Comparison of ENCODE assay signal across 8 cellular contexts in the genomic region with DNA sequence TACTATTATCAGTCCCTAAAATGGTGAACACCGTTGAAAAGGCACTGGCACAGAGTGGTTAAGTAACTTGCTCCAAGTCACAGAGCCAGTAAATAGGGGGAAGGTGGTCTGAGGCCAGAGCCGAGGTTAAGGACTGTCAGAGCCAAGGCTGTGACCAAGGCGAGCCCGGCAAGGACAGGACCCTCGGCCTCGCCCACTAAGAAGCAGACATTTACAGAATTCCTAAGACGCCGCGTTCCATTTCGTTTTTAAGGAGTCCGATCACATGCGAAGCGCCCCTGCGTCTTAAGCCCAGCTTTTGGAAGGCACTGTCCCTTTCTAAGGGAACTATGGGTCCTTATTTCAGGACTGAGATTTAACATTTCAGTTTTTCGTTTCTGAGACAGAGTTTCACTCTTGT. TPM values are rescaled to one million over a fixed set of nuclear protein-coding genes. Genes with fewer than 3 reads are reported as not detected.
DNase-seq lines count a peak whose midpoint lies in the region; TF ChIP-seq lines count a peak whose summit lies in the region.

No MANE protein-coding gene starts in this region.

- peak overlapping the region; percentile 60 to 98 (median 93) for H3K27ac Mint-ChIP-seq in IgD-negative memory B cell

- H3K27me3 ChIP-seq in muscle layer of duodenum (ENCODE audit: low read depth, low read length) = no peaks in the 10 kb centered on the region

- H3K27ac ChIP-seq in caudate nucleus (ENCODE audit: low read depth, low read length) (peak overlapping the region; percentile 52), muscle layer of duodenum (ENCODE audit: low read length) (peak overlapping the region; percentile 33)

- no peak for TF ChIP-seq CTCF in AG10803 (conservative IDR thresholded peaks at IDR 0.05; ENCODE audit: low read length)

- DNase-seq in AG10803 (ENCODE audit: low read depth) (peak; percentile 14), caudate nucleus (lab: John Stamatoyannopoulos, UW) (no peak), nucleus accumbens (lab: John Stamatoyannopoulos, UW) (no peak), activated gamma-delta T cell (lab: John Stamatoyannopoulos, UW) (no peak)
- no peak for DNase-seq in stimulated activated CD4-positive, alpha-beta T cell treated with anti-CD3 and anti-CD28 coated beads, Interleukin-1b, Interleukin-23, amount 100 ng/mL, for 48 hours
- no peak for DNase-seq in stimulated activated CD4-positive, alpha-beta T cell treated with anti-CD3 and anti-CD28 coated beads, Interleukin-4, amount 100 ng/mL, for 4 hours

- no peaks in the 10 kb centered on the region for H3K9me3 Mint-ChIP-seq in IgD-negative memory B cell

- H3K4me3 Mint-ChIP-seq in IgD-negative memory B cell = peak overlapping the region; percentile 65 to 98 (median 94)

- H3K9me3 ChIP-seq in muscle layer of duodenum (ENCODE audit: control insufficient read depth in 1 of 2, low read length in 2 of 2) = no peaks in the 10 kb centered on the region

- peaks cover 0 to 35% of the 10 kb centered on the region in 2 donors for H3K4me1 ChIP-seq in muscle layer of duodenum (ENCODE audit: control insufficient read depth in 1 of 2, insufficient read depth in 2 of 2, low read length in 2 of 2)

- peaks cover 3% of the 10 kb centered on the region for H3K36me3 Mint-ChIP-seq in IgD-negative memory B cell

- no peaks in the 10 kb centered on the region for H3K36me3 ChIP-seq in muscle layer of duodenum (ENCODE audit: control insufficient read depth in 1 of 2, insufficient read depth in 2 of 2, low read length in 2 of 2)

- no peaks in the 10 kb centered on the region for H3K27me3 Mint-ChIP-seq in IgD-negative memory B cell

- peaks cover 38 to 44% (median 41%) of the 10 kb centered on the region in 3 donors for H3K4me1 Mint-ChIP-seq in IgD-negative memory B cell

- H3K4me3 ChIP-seq in AG10803 (ENCODE audit: low read length) (peak overlapping the region; percentile 78), muscle layer of duodenum (ENCODE audit: low read depth in 1 of 2, low read length in 2 of 2) (peak overlapping the region; percentile 75)

RNA-seq across cellular contexts. Expression of a gene that starts 1.0 kb away (rescaled TPM):
- 135 TPM for polyA plus RNA-seq in IgD-negative memory B cell
